21 cellular contexts compared by ENCODE assay signal in genomic region chr7:111240371-111240770, GRCh38.
A peak's percentile ranks its signal among the peaks of the same experiment; 100 is the strongest.
DNase-seq lines count a peak whose midpoint lies in the region; ATAC-seq and TF ChIP-seq lines count a peak whose summit lies in the region.
"Had no signal": no experiment of that assay in that cellular context is flagged by ENCODE, and none has a peak within 500 bp of the region (broad histone marks: within the 10 kb centered on the region; RNA-seq: fewer than 3 reads in every experiment).

No MANE protein-coding gene starts in this region.

- no peak for DNase-seq in stimulated activated naive B cell treated with anti-CD40 and anti-IgM and Interleukin-4, amounts not matched to agents 10 μg/mL and 1 μg/mL and 100 μg/mL, for 72 hours
- DNase-seq in Karpas-422 (no peak), AML-193 (lab: John Stamatoyannopoulos, UW) (no peak), gastrocnemius medialis (no peak)
- DNase-seq: activated CD4-positive, alpha-beta T cell treated with anti-CD3 and anti-CD28 coated beads for 4 hours; activated naive CD8-positive, alpha-beta T cell treated with anti-CD3 and anti-CD28 coated beads, Interleukin-2, amount 50 U/mL, for 24 hours; activated T-cell treated with anti-CD3 and anti-CD28 coated beads, Interleukin-2, amount 50 U/mL, for 1 hour; C1 segment of cervical spinal cord; foreskin keratinocyte; H7; mesenchymal stem cell; NCI-H1694; NCI-H774; occipital lobe; small intestine; stomach had no signal

- H3K79me2 ChIP-seq in Karpas-422 (ENCODE audit: low read length), result no peaks in the 10 kb centered on the region

- peaks cover 9 to 11% of the 10 kb centered on the region in 2 donors for H3K36me3 Mint-ChIP-seq in stimulated activated naive B cell treated with anti-CD40 and anti-IgM and Interleukin-4, amounts not matched to agents 10 μg/mL and 1 μg/mL and 100 μg/mL, for 72 hours

- ATAC-seq in GM19395 (IDR thresholded peaks at IDR 0.05; ENCODE audit: unreplicated experiment) (peak; percentile 87), GM21786 (IDR thresholded peaks at IDR 0.05; ENCODE audit: unreplicated experiment) (peak; percentile 77), HG03175 (IDR thresholded peaks at IDR 0.05; ENCODE audit: unreplicated experiment) (peak; percentile 88), gastrocnemius medialis (no peak)
- ATAC-seq in stimulated activated naive B cell treated with anti-CD40 and anti-IgM and Interleukin-4, amounts not matched to agents 10 μg/mL and 1 μg/mL and 100 μg/mL, for 72 hours (replicated peaks), result peak; percentile 46 to 56
- ATAC-seq: activated naive CD8-positive, alpha-beta T cell treated with anti-CD3 and anti-CD28 coated beads, Interleukin-2, amount 50 U/mL, for 24 hours; foreskin keratinocyte had no signal

- H3K4me2 ChIP-seq in Karpas-422 (ENCODE audit: low read depth, low read length, poor library complexity, severe bottlenecking), result no peak overlapping the region

- H3K36me3 ChIP-seq in Karpas-422 (ENCODE audit: insufficient read depth, low read length), result no peaks in the 10 kb centered on the region
- no peaks in the 10 kb centered on the region for H3K36me3 ChIP-seq in gastrocnemius medialis
- H3K36me3 ChIP-seq: stomach, vagina had no signal

- H3K4me3 Mint-ChIP-seq in stimulated activated naive B cell treated with anti-CD40 and anti-IgM and Interleukin-4, amounts not matched to agents 10 μg/mL and 1 μg/mL and 100 μg/mL, for 72 hours, result no peak overlapping the region
- H3K4me3 Mint-ChIP-seq: activated naive CD8-positive, alpha-beta T cell treated with anti-CD3 and anti-CD28 coated beads, Interleukin-2, amount 50 U/mL, for 24 hours; T-helper 1 cell treated with Interleukin-12 subunit alpha and Interleukin-12 subunit beta and Interleukin-4 antibody, amounts not matched to agents 30 μg/mL and 1 μg/mL, for 36 hours had no signal

- no peaks in the 10 kb centered on the region for H4K20me1 ChIP-seq in Karpas-422 (ENCODE audit: insufficient read depth, low read depth, low read length)

- H3K27ac Mint-ChIP-seq in stimulated activated naive B cell treated with anti-CD40 and anti-IgM and Interleukin-4, amounts not matched to agents 10 μg/mL and 1 μg/mL and 100 μg/mL, for 72 hours, result no peak overlapping the region
- H3K27ac Mint-ChIP-seq: activated naive CD8-positive, alpha-beta T cell treated with anti-CD3 and anti-CD28 coated beads, Interleukin-2, amount 50 U/mL, for 24 hours; T-helper 1 cell treated with Interleukin-12 subunit alpha and Interleukin-12 subunit beta and Interleukin-4 antibody, amounts not matched to agents 30 μg/mL and 1 μg/mL, for 36 hours had no signal

- H3K9me3 Mint-ChIP-seq in stimulated activated naive B cell treated with anti-CD40 and anti-IgM and Interleukin-4, amounts not matched to agents 10 μg/mL and 1 μg/mL and 100 μg/mL, for 72 hours, result peaks cover 0 to 7% of the 10 kb centered on the region in 2 donors
- H3K9me3 Mint-ChIP-seq: T-helper 1 cell treated with Interleukin-12 subunit alpha and Interleukin-12 subunit beta and Interleukin-4 antibody, amounts not matched to agents 30 μg/mL and 1 μg/mL, for 36 hours had no signal

- H3K4me3 ChIP-seq in Karpas-422 (ENCODE audit: low read length) (no peak overlapping the region), gastrocnemius medialis (no peak overlapping the region)
- H3K4me3 ChIP-seq: stomach, vagina had no signal

- H2AFZ ChIP-seq in Karpas-422 (ENCODE audit: low read length), result no peak overlapping the region

- H3K27me3 ChIP-seq in Karpas-422 (ENCODE audit: low read length) (no peaks in the 10 kb centered on the region), gastrocnemius medialis (no peaks in the 10 kb centered on the region)
- H3K27me3 ChIP-seq: foreskin keratinocyte, stomach, vagina had no signal

- no peak for TF ChIP-seq CTCF in gastrocnemius medialis (IDR thresholded peaks at IDR 0.05 in 4 of 5, conservative IDR thresholded peaks at IDR 0.05 in 1 of 5)

- in situ Hi-C loops in gastrocnemius medialis (cut with MboI; ENCODE audit: low sequenced_read_pairs in 4 of 4), result no loop called here

- no peak for TF ChIP-seq POLR2A in gastrocnemius medialis (IDR thresholded peaks at IDR 0.05)

- intact Hi-C loops in gastrocnemius medialis (cut with DNase I; ENCODE audit: low total_unique reads), result no loop called here

- H3K9me3 ChIP-seq in Karpas-422 (ENCODE audit: low read length) (0 out of 2 replicates have a peak, but pooled peaks cover 5% of the 10 kb centered on the region), gastrocnemius medialis (no peaks in the 10 kb centered on the region)
- H3K9me3 ChIP-seq: stomach, vagina had no signal

- H3K27ac ChIP-seq in Karpas-422 (ENCODE audit: low read length) (no peak overlapping the region), gastrocnemius medialis (no peak overlapping the region)
- H3K27ac ChIP-seq: foreskin keratinocyte, stomach, vagina had no signal

- H3K4me1 ChIP-seq in Karpas-422 (ENCODE audit: low read length) (no peaks in the 10 kb centered on the region), gastrocnemius medialis (peaks cover 0 to 9% of the 10 kb centered on the region in 2 donors)
- H3K4me1 ChIP-seq: foreskin keratinocyte, stomach, vagina had no signal

- no peaks in the 10 kb centered on the region for H3K9me2 ChIP-seq in Karpas-422 (replicated peaks; ENCODE audit: insufficient read depth, low read length)

- H3K9ac ChIP-seq in Karpas-422 (ENCODE audit: low read length), result no peak overlapping the region

- peaks cover 15 to 21% of the 10 kb centered on the region in 2 donors for H3K4me1 Mint-ChIP-seq in stimulated activated naive B cell treated with anti-CD40 and anti-IgM and Interleukin-4, amounts not matched to agents 10 μg/mL and 1 μg/mL and 100 μg/mL, for 72 hours

- H3K27me3 Mint-ChIP-seq in stimulated activated naive B cell treated with anti-CD40 and anti-IgM and Interleukin-4, amounts not matched to agents 10 μg/mL and 1 μg/mL and 100 μg/mL, for 72 hours, result no peaks in the 10 kb centered on the region
- H3K27me3 Mint-ChIP-seq: activated naive CD8-positive, alpha-beta T cell treated with anti-CD3 and anti-CD28 coated beads, Interleukin-2, amount 50 U/mL, for 24 hours had no signal

Comparison
In these comparisons a context has a peak if more than half of its experiments do, and no peak if none do; other contexts are left out.
1. ATAC-seq: peak in GM19395 (single experiment), GM21786 (single experiment), HG03175 (single experiment) and stimulated activated naive B cell treated with anti-CD40 and anti-IgM and Interleukin-4, amounts not matched to agents 10 μg/mL and 1 μg/mL and 100 μg/mL, for 72 hours (2 of 2); none in gastrocnemius medialis (0 of 2).